In genomic region chr1:154626456-154627246, GRCh38 we compare ENCODE assay signal across 8 cellular contexts. TPM values are rescaled to one million over a fixed set of nuclear protein-coding genes. Genes with fewer than 3 reads are reported as not detected.
DNase-seq lines count a peak whose midpoint lies in the region; ATAC-seq and TF ChIP-seq lines count a peak whose summit lies in the region.

No MANE protein-coding gene starts in this region.

- ATAC-seq in GM21529 (IDR thresholded peaks at IDR 0.05; ENCODE audit: unreplicated experiment), result peak; percentile 22

- peak overlapping the region; percentile 96 for H3K27ac ChIP-seq in cingulate gyrus (ENCODE audit: low read depth, low read length)

- H3K27me3 ChIP-seq in NT2/D1 (ENCODE audit: insufficient read depth, insufficient read length), result no peaks in the 10 kb centered on the region

- H3K27ac Mint-ChIP-seq in CD14-positive monocyte, result peak overlapping the region; percentile 94 to 99 (median 98)
- peak overlapping the region; percentile 99 for H3K27ac Mint-ChIP-seq in mesothelial cell of epicardium

- peak overlapping the region; percentile 96 for H3K9ac ChIP-seq in NT2/D1 (ENCODE audit: insufficient read length, low read depth)

- TF ChIP-seq CTCF in CD14-positive monocyte (IDR thresholded peaks at IDR 0.05) (no peak), mesothelial cell of epicardium (IDR thresholded peaks at IDR 0.05; ENCODE audit: unreplicated experiment) (no peak)

- peaks cover 25% of the 10 kb centered on the region for H3K9me3 ChIP-seq in NT2/D1 (ENCODE audit: insufficient read depth, low read length)

- intact Hi-C loops in CD14-positive monocyte (cut with micrococcal nuclease), result no loop called here

- H3K36me3 Mint-ChIP-seq in CD14-positive monocyte, result peaks cover 10 to 21% of the 10 kb centered on the region in 2 donors
- H3K36me3 Mint-ChIP-seq in mesothelial cell of epicardium, result peaks cover 7% of the 10 kb centered on the region

- H3K27me3 Mint-ChIP-seq in CD14-positive monocyte (ENCODE audit: low read depth in 3 of 3) (peaks cover 5 to 10% (median 8%) of the 10 kb centered on the region in 3 donors), mesothelial cell of epicardium (ENCODE audit: low read depth) (peaks cover 8% of the 10 kb centered on the region)

- H3K4me3 Mint-ChIP-seq in CD14-positive monocyte, result peak overlapping the region; percentile 86 to 95
- peak overlapping the region; percentile 93 for H3K4me3 Mint-ChIP-seq in mesothelial cell of epicardium

- H3K4me1 Mint-ChIP-seq in CD14-positive monocyte, result peaks cover 35% of the 10 kb centered on the region
- peaks cover 14% of the 10 kb centered on the region for H3K4me1 Mint-ChIP-seq in mesothelial cell of epicardium

- peaks cover 5% of the 10 kb centered on the region for H3K4me1 ChIP-seq in NT2/D1 (ENCODE audit: insufficient read depth, insufficient read length)

- peak overlapping the region; percentile 98 for H3K4me3 ChIP-seq in NT2/D1 (ENCODE audit: insufficient read length, low read depth)

- peaks cover 0 to 5% (median 2%) of the 10 kb centered on the region in 7 donors for H3K9me3 Mint-ChIP-seq in CD14-positive monocyte
- H3K9me3 Mint-ChIP-seq in mesothelial cell of epicardium, result peaks cover 22% of the 10 kb centered on the region

- DNase-seq in CD14-positive monocyte (ENCODE audit: low spot score) (no peak), NT2/D1 (ENCODE audit: low read depth, low spot score) (no peak), mesothelial cell of epicardium (ENCODE audit: low spot score in 2 of 2, unreplicated experiment in 2 of 2) (no peak), G401 (ENCODE audit: low spot score) (no peak), GM19238 (ENCODE audit: insufficient read length, low spot score) (no peak), NCI-H510A treated with DMSO at 0.1 percent for 48 hours (lab: John Stamatoyannopoulos, UW) (no peak)

- H3K36me3 ChIP-seq in NT2/D1 (ENCODE audit: insufficient read depth, insufficient read length, low read length), result peaks cover 28% of the 10 kb centered on the region

- in situ Hi-C loops in G401 (cut with HindIII; ENCODE audit: low sequenced_read_pairs), result no loop called here

RNA-seq across cellular contexts. Expression of gene ADAR, which starts 18.7 kb away (rescaled TPM):
- 100 to 1,000 TPM in 1 of 2 donors, 10 to 100 TPM in 1; 57.3 to 100 TPM for polyA plus RNA-seq in CD14-positive monocyte
- total RNA-seq in mesothelial cell of epicardium, result 224 to 232 TPM (median 229 TPM) in 3 replicates
- total RNA-seq in G401 (2014; rRNA removed; shearing (Covaris generic)), result 67.4 and 94.1 TPM in 2 replicates

RNA-seq across cellular contexts. Expression of gene CHRNB2, which starts 59.1 kb away (rescaled TPM):
- polyA plus RNA-seq in CD14-positive monocyte, result not detected
- total RNA-seq in mesothelial cell of epicardium, result 0.31 to 0.58 TPM (median 0.45 TPM) in 3 replicates
- total RNA-seq in G401 (2014; rRNA removed; shearing (Covaris generic)), result not detected in 2 replicates
